11 cellular contexts compared by ENCODE assay signal in the genomic region with DNA sequence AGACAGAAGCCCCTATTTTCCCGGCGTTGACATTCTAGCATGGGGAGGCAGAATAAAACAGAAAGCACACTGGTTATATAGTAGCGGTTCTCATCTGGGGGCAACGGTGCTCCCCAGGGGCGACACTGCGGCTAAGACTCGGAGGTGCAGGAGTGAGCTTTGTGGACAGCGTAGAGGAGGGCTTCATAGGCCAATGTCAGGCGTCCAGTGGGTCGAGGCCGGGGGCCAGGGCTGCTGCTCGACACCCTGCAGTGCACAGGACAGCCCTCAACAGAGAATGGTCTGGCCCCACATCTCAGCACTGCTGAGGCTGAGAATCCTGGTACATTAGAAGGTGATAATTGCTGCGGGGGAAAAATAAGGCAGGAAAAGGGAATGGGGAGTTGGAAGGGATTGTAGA. TPM values are rescaled to one million over a fixed set of nuclear protein-coding genes. Genes with fewer than 3 reads are reported as not detected.
DNase-seq lines count a peak whose midpoint lies in the region; ATAC-seq and TF ChIP-seq lines count a peak whose summit lies in the region.
"Had no signal": no experiment of that assay in that cellular context is flagged by ENCODE, and none has a peak within 500 bp of the region (broad histone marks: within the 10 kb centered on the region; RNA-seq: fewer than 3 reads in every experiment).

No MANE protein-coding gene starts in this region.

- H3K27me3 Mint-ChIP-seq in activated naive CD8-positive, alpha-beta T cell treated with anti-CD3 and anti-CD28 coated beads, Interleukin-2, amount 10 ng/mL, durations not matched to agents 7 days and 5 days = no peaks in the 10 kb centered on the region
- H3K27me3 Mint-ChIP-seq in mesothelial cell of epicardium (ENCODE audit: low read depth) = no peaks in the 10 kb centered on the region

- DNase-seq in AG04449 (ENCODE audit: low read depth, low spot score) (no peak), HCT116 (ENCODE audit: low read depth, low spot score) (no peak), mesothelial cell of epicardium (ENCODE audit: low spot score in 2 of 2, unreplicated experiment in 2 of 2) (no peak)
- DNase-seq in activated naive CD8-positive, alpha-beta T cell treated with anti-CD3 and anti-CD28 coated beads, Interleukin-2, amount 10 ng/mL, durations not matched to agents 7 days and 5 days = no peak
- DNase-seq: central memory CD4-positive, alpha-beta T cell; left colon; NCI-H2227 treated with DMSO at 0.1 percent for 48 hours had no signal

- no peak for TF ChIP-seq POLR2A in HCT116 (IDR thresholded peaks at IDR 0.05; ENCODE audit: borderline replicate concordance, extremely low read depth, insufficient read depth, insufficient read length)

- peak overlapping the region; percentile 45 for H3K27ac Mint-ChIP-seq in activated naive CD8-positive, alpha-beta T cell treated with anti-CD3 and anti-CD28 coated beads, Interleukin-2, amount 10 ng/mL, durations not matched to agents 7 days and 5 days
- peak overlapping the region; percentile 38 for H3K27ac Mint-ChIP-seq in mesothelial cell of epicardium

- no peaks in the 10 kb centered on the region for H3K9me3 ChIP-seq in HCT116 (ENCODE audit: control insufficient read depth in 1 of 2, insufficient read depth in 1 of 2, low read depth in 1 of 2, low read length in 2 of 2)

- TSS peak; percentile 10 for BruUV-seq in HCT116 (replicated peaks; lab: Mats Ljungman, UMichigan)

- TF ChIP-seq CTCF in AG04449 (IDR thresholded peaks at IDR 0.05; ENCODE audit: insufficient read depth, low read length, missing control alignments) (no peak), HCT116 (IDR thresholded peaks at IDR 0.05 in 2 of 3, conservative IDR thresholded peaks at IDR 0.05 in 1 of 3; ENCODE audit: borderline replicate concordance in 1 of 3, insufficient read depth in 1 of 3, low read depth in 2 of 3, low read length in 2 of 3) (no peak), mesothelial cell of epicardium (IDR thresholded peaks at IDR 0.05; ENCODE audit: unreplicated experiment) (no peak)

- H2AFZ ChIP-seq in HCT116 (ENCODE audit: low read depth, low read length, poor library complexity, severe bottlenecking) = no peak overlapping the region

- H3K9me2 ChIP-seq in HCT116 (ENCODE audit: insufficient read depth) = no peaks in the 10 kb centered on the region

- peak overlapping the region; percentile 90 for H3K9ac ChIP-seq in HCT116 (ENCODE audit: low read length)

- H3K9me3 Mint-ChIP-seq in activated naive CD8-positive, alpha-beta T cell treated with anti-CD3 and anti-CD28 coated beads, Interleukin-2, amount 10 ng/mL, durations not matched to agents 7 days and 5 days = no peaks in the 10 kb centered on the region
- H3K9me3 Mint-ChIP-seq in mesothelial cell of epicardium = no peaks in the 10 kb centered on the region

- H3K36me3 ChIP-seq in HCT116 (ENCODE audit: control insufficient read depth in 1 of 2, insufficient read depth in 2 of 2, low read length in 2 of 2) = no peaks in the 10 kb centered on the region

- TF ChIP-seq RAD21 in HCT116 (IDR thresholded peaks at IDR 0.05; ENCODE audit: low read depth) = no peak

- no peak overlapping the region for H3K27ac ChIP-seq in HCT116 (ENCODE audit: low read depth, low read length)

- RAD21 ChIA-PET in HCT116 (lab: Charles Lee; ENCODE audit: low non-redundant PET in 1 of 2, low total read pairs in 2 of 2, uncharacterized antibody in 2 of 2, unreplicated experiment in 2 of 2) = no interaction called here

- POLR2A ChIA-PET in AG04449 (lab: Yijun Ruan, JAX) = interaction anchor here (3.2 kb wide), 1 partner anchor 9 kb away, joined by 44 read pairs; a partner anchor contains a TSS
- POLR2A ChIA-PET in HCT116 (lab: Charles Lee) = no interaction called here
- POLR2A ChIA-PET in activated naive CD8-positive, alpha-beta T cell treated with anti-CD3 and anti-CD28 coated beads, Interleukin-2, amount 10 ng/mL, durations not matched to agents 7 days and 5 days (lab: Charles Lee) = no interaction called here

- peaks cover 21% of the 10 kb centered on the region for H3K79me2 ChIP-seq in HCT116 (ENCODE audit: insufficient read depth, low read length)

- no peaks in the 10 kb centered on the region for H4K20me1 ChIP-seq in HCT116 (ENCODE audit: insufficient read depth)

- H3K4me1 ChIP-seq in HCT116 (ENCODE audit: control insufficient read depth in 1 of 2, insufficient read depth in 2 of 2, low read length in 2 of 2) = peaks cover 34 to 46% of the 10 kb centered on the region in 2 experiments

- intact Hi-C loops in HCT116 (cut with micrococcal nuclease) = no loop called here

- H3K4me3 ChIP-seq in AG04449 (ENCODE audit: low read depth, low read length) (peak overlapping the region; percentile 71), HCT116 (replicated peaks in 1 of 2; ENCODE audit: low read depth in 1 of 2, low read length in 2 of 2) (peak overlapping the region; percentile 63 to 73)

- CTCF ChIA-PET in AG04449 (lab: Yijun Ruan, JAX) = interaction anchor here (1.0 to 5.9 kb wide), 5 partner anchors 10 to 154 kb away, joined by 3 to 90 read pairs (median 5); a partner anchor contains a TSS
- CTCF ChIA-PET in HCT116 (lab: Charles Lee) = interaction anchor here (2.6 kb wide), 1 partner anchor 27 kb away, joined by 15 read pairs; no protein-coding TSS in a partner anchor

- peak overlapping the region; percentile 76 for H3K4me2 ChIP-seq in HCT116 (ENCODE audit: low read length)

- H3K4me3 Mint-ChIP-seq in activated naive CD8-positive, alpha-beta T cell treated with anti-CD3 and anti-CD28 coated beads, Interleukin-2, amount 10 ng/mL, durations not matched to agents 7 days and 5 days = peak overlapping the region; percentile 88
- H3K4me3 Mint-ChIP-seq in mesothelial cell of epicardium = peak overlapping the region; percentile 88

- peaks cover 18% of the 10 kb centered on the region for H3K4me1 Mint-ChIP-seq in activated naive CD8-positive, alpha-beta T cell treated with anti-CD3 and anti-CD28 coated beads, Interleukin-2, amount 10 ng/mL, durations not matched to agents 7 days and 5 days
- peaks cover 22% of the 10 kb centered on the region for H3K4me1 Mint-ChIP-seq in mesothelial cell of epicardium

- H3K27me3 ChIP-seq in HCT116 (ENCODE audit: insufficient read depth, low read length) = no peaks in the 10 kb centered on the region

- H3K36me3 Mint-ChIP-seq in activated naive CD8-positive, alpha-beta T cell treated with anti-CD3 and anti-CD28 coated beads, Interleukin-2, amount 10 ng/mL, durations not matched to agents 7 days and 5 days = peaks cover 3% of the 10 kb centered on the region
- H3K36me3 Mint-ChIP-seq in mesothelial cell of epicardium = no peaks in the 10 kb centered on the region

- no peak for ATAC-seq in HCT116
- ATAC-seq in activated naive CD8-positive, alpha-beta T cell treated with anti-CD3 and anti-CD28 coated beads, Interleukin-2, amount 10 ng/mL, durations not matched to agents 7 days and 5 days (ENCODE audit: low read depth) = no peak
- ATAC-seq in HG02623 (IDR thresholded peaks at IDR 0.05; ENCODE audit: unreplicated experiment) = no peak
- no peak for ATAC-seq in HG03196 (IDR thresholded peaks at IDR 0.05; ENCODE audit: unreplicated experiment)
- no peak for ATAC-seq in HG02642 (IDR thresholded peaks at IDR 0.05; ENCODE audit: poor library complexity, unreplicated experiment)
- no peak for ATAC-seq in GM21515 (IDR thresholded peaks at IDR 0.05; ENCODE audit: unreplicated experiment)
- ATAC-seq: left colon had no signal

TF ChIP-seq in HCT116, 20 proteins besides CTCF, POLR2A, EP300 and RAD21 (continues in another document):
- TF ChIP-seq FOSL1 (IDR thresholded peaks at IDR 0.05; ENCODE audit: low read depth) (no peak), EZH2phosphoT487 (IDR thresholded peaks at IDR 0.05; ENCODE audit: borderline replicate concordance) (no peak), EGR1 (IDR thresholded peaks at IDR 0.05; ENCODE audit: low read depth) (no peak)

RNA-seq across cellular contexts. Expression of a gene that starts 1.5 kb away (rescaled TPM):
- total RNA-seq in HCT116 (2021; ENCODE audit: unreplicated experiment) = 14.9 TPM
- 8.0 and 11.6 TPM in 2 replicates for polyA plus RNA-seq in HCT116 (2012)
- total RNA-seq in activated naive CD8-positive, alpha-beta T cell treated with anti-CD3 and anti-CD28 coated beads, Interleukin-2, amount 10 ng/mL, durations not matched to agents 7 days and 5 days = 10 to 100 TPM in 1 of 2 experiments, 1 to 10 TPM in 1; 9.4 to 11.5 TPM
- 19.0 to 23.1 TPM (median 22.0 TPM) in 3 replicates for total RNA-seq in mesothelial cell of epicardium

RNA-seq across cellular contexts. Expression of a gene that starts 7.1 kb away (rescaled TPM):
- total RNA-seq in HCT116 (2021; ENCODE audit: unreplicated experiment) = 55.3 TPM
- polyA plus RNA-seq in HCT116 (2012) = 39.0 and 45.6 TPM in 2 replicates
- 10 to 100 TPM; 14.5 to 15.0 TPM for total RNA-seq in activated naive CD8-positive, alpha-beta T cell treated with anti-CD3 and anti-CD28 coated beads, Interleukin-2, amount 10 ng/mL, durations not matched to agents 7 days and 5 days
- 52.6 to 54.4 TPM (median 53.1 TPM) in 3 replicates for total RNA-seq in mesothelial cell of epicardium

RNA-seq across cellular contexts. Expression of a gene that starts 10.3 kb away (rescaled TPM):
- total RNA-seq in HCT116 (2021; ENCODE audit: unreplicated experiment) = 1.5 TPM
- polyA plus RNA-seq in HCT116 (2012) = 0.59 and 0.77 TPM in 2 replicates
- 1 to 10 TPM in 1 of 2 experiments, under 1 TPM in 1; 0.86 to 1.1 TPM for total RNA-seq in activated naive CD8-positive, alpha-beta T cell treated with anti-CD3 and anti-CD28 coated beads, Interleukin-2, amount 10 ng/mL, durations not matched to agents 7 days and 5 days
- 7.0 to 8.5 TPM (median 7.8 TPM) in 3 replicates for total RNA-seq in mesothelial cell of epicardium

RNA-seq across cellular contexts. Expression of a gene that starts 13.4 kb away (rescaled TPM):
- total RNA-seq in HCT116 (2021; ENCODE audit: unreplicated experiment) (0.34 TPM), mesothelial cell of epicardium (not detected in 3 replicates)
- polyA plus RNA-seq in HCT116 (2012) = 0.04 TPM in 1 of 2 replicates, not detected in the other
- total RNA-seq in activated naive CD8-positive, alpha-beta T cell treated with anti-CD3 and anti-CD28 coated beads, Interleukin-2, amount 10 ng/mL, durations not matched to agents 7 days and 5 days = not detected
- total RNA-seq: left colon had no signal

RNA-seq across cellular contexts. Expression of a gene that starts 16.5 kb away (rescaled TPM):
- total RNA-seq in HCT116 (2021; ENCODE audit: unreplicated experiment) = 56.8 TPM
- polyA plus RNA-seq in HCT116 (2012) = 53.6 and 62.9 TPM in 2 replicates
- 10 to 100 TPM; 13.7 to 16.8 TPM for total RNA-seq in activated naive CD8-positive, alpha-beta T cell treated with anti-CD3 and anti-CD28 coated beads, Interleukin-2, amount 10 ng/mL, durations not matched to agents 7 days and 5 days
- total RNA-seq in mesothelial cell of epicardium = 35.0 to 39.2 TPM (median 38.6 TPM) in 3 replicates
